3 cellular contexts compared by ENCODE assay signal in the genomic region with DNA sequence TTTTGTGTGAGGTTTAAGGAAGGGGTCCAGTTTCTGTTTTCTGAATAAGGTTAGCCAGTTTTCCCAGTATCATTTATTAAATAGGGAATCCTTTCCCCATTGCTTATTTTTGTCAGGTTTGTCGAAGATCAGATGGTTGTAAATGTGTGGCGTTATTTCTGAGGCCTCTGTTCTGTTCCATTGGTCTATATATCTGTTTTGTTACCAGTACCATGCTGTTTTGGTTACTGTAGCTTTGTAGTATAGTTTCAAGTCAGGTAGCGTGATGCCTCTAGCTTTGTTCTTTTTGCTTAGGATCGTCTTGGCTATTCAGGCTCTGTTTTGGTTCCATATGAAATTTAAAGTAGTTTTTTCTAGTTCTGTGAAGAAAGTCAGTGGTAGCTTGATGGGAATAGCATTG. TPM values are rescaled to one million over a fixed set of nuclear protein-coding genes. Genes with fewer than 3 reads are reported as not detected.
DNase-seq lines count a peak whose midpoint lies in the region; ATAC-seq, FAIRE-seq and TF ChIP-seq lines count a peak whose summit lies in the region.
"Not testable (repeated sequence)": the region's sequence is repeated elsewhere in the genome, so short reads cannot be mapped to it uniquely, and the experiment has no call there.
"Had no signal": no experiment of that assay in that cellular context is flagged by ENCODE, and none has a peak within 500 bp of the region (broad histone marks: within the 10 kb centered on the region; RNA-seq: fewer than 3 reads in every experiment).

No MANE protein-coding gene starts in this region.

- under 1% methylated on average over 4 of the region's 4 CpGs for WGBS in K562 (ENCODE audit: insufficient coverage, low coverage, missing lambda C conversion rate)

- TF ChIP-seq RAD21 in K562 (CRISPR knock-in tag; conservative IDR thresholded peaks at IDR 0.05 in 1 of 2, IDR thresholded peaks at IDR 0.05 in 1 of 2) = not testable (repeated sequence)

- not testable (repeated sequence) for H3K9ac ChIP-seq in K562 (ENCODE audit: insufficient read depth in 1 of 2, low read depth in 2 of 2, low read length in 2 of 2)

- H3K9me3 ChIP-seq in HEK293 (ENCODE audit: control insufficient read depth, insufficient read depth, low read depth, low read length); K562 (replicated peaks; ENCODE audit: control insufficient read depth, insufficient read depth, low read depth, low read length): not testable (repeated sequence)

- not testable (repeated sequence) for BruUV-seq in K562 (replicated peaks; lab: Mats Ljungman, UMichigan)

- not testable (repeated sequence) for TF ChIP-seq EP300 in K562 (IDR thresholded peaks at IDR 0.05; ENCODE audit: low read length)

- not testable (repeated sequence) for H3K4me2 ChIP-seq in K562 (ENCODE audit: insufficient read depth, low read length)

- ATAC-seq in K562 = not testable (repeated sequence)

- not testable (repeated sequence) for H3K4me3 ChIP-seq in HEK293 (ENCODE audit: low read depth, low read length); K562

- POLR2A ChIA-PET in HEK293 (lab: Yijun Ruan, JAX); K562 (lab: Yijun Ruan, JAX): not testable (repeated sequence)

- H3K36me3 ChIP-seq in HEK293 (ENCODE audit: control insufficient read depth in 2 of 2, insufficient read depth in 1 of 2, low read length in 2 of 2); K562 (ENCODE audit: control insufficient read depth, insufficient read depth, low read length): not testable (repeated sequence)

- H3K27ac ChIP-seq in HEK293 (ENCODE audit: extremely low read depth, low read depth, low read length); K562 (ENCODE audit: extremely low read depth, low read depth, low read length): not testable (repeated sequence)

- intact Hi-C loops in K562 (cut with micrococcal nuclease) = not testable (repeated sequence)

- not testable (repeated sequence) for DNase-seq in K562 (ENCODE audit: extremely low read depth in 1 of 4, low spot score in 3 of 4)

- not testable (repeated sequence) for H3K79me2 ChIP-seq in K562 (ENCODE audit: control insufficient read depth, insufficient read depth, low read length)

- in situ Hi-C loops in K562 (cut with MboI) = not testable (repeated sequence)

- not testable (repeated sequence) for H2AFZ ChIP-seq in K562 (ENCODE audit: low read depth, low read length)

- not testable (repeated sequence) for TF ChIP-seq CTCF in HEK293 (tag by site-specific recombination; IDR thresholded peaks at IDR 0.05); K562 (IDR thresholded peaks at IDR 0.05 in 2 of 3, conservative IDR thresholded peaks at IDR 0.05 in 1 of 3; ENCODE audit: insufficient read depth in 2 of 3, low read depth in 1 of 3, low read length in 3 of 3)

- H3K4me1 ChIP-seq in HEK293 (ENCODE audit: control insufficient read depth, insufficient read depth, low read length); K562 (replicated peaks in 1 of 2; ENCODE audit: control insufficient read depth in 2 of 2, insufficient read depth in 2 of 2, low read length in 2 of 2): not testable (repeated sequence)

- H4K20me1 ChIP-seq in K562 (replicated peaks; ENCODE audit: control insufficient read depth, insufficient read depth, low read length) = not testable (repeated sequence)

- CTCF ChIA-PET in HEK293 (lab: Yijun Ruan, JAX); K562 (lab: Yijun Ruan, JAX; ENCODE audit: low intra/inter-chr PET ratio): not testable (repeated sequence)

- H3K27me3 ChIP-seq in K562 (ENCODE audit: control insufficient read depth in 2 of 2, insufficient read depth in 2 of 2, low read length in 2 of 2) = not testable (repeated sequence)

- FAIRE-seq in K562 (lab: Jason Lieb, UNC) = not testable (repeated sequence)

- not testable (repeated sequence) for H3K9me1 ChIP-seq in K562 (ENCODE audit: control insufficient read depth, insufficient read depth, low read length)

- TF ChIP-seq POLR2A in K562 (conservative IDR thresholded peaks at IDR 0.05) = not testable (repeated sequence)

TF ChIP-seq in K562, 482 proteins besides CTCF, POLR2A, EP300 and RAD21:
- TF ChIP-seq BCOR (IDR thresholded peaks at IDR 0.05) = 0 out of 2 replicates have a peak, but pooled peaks have one; percentile 39

RNA-seq across cellular contexts. Expression of a gene that starts 39.4 kb away (rescaled TPM):
- 0.46 TPM in 1 of 2 replicates, not detected in the other for total RNA-seq in K562 (2011; cell fraction: chromatin; rRNA removed; ENCODE audit: low replicate concordance)
- 0.13 TPM in 1 of 2 replicates, not detected in the other for total RNA-seq in K562 (2011; cell fraction: nucleolus; rRNA removed)
- total RNA-seq in K562 (2011; cell fraction: nucleoplasm; rRNA removed) = 0.15 and 0.53 TPM in 2 replicates
- total RNA-seq in K562 (2014; rRNA removed) (not detected in 2 replicates), K562 (2014; rRNA removed; fragmentation: Illumina TruSeq; extraction: Trizol) (0.06 and 0.15 TPM in 2 replicates), K562 (2015; rRNA removed; fragmentation: Illumina TruSeq; extraction: Trizol) (0.07 and 0.11 TPM in 2 replicates), K562 (2021) (not detected in 2 replicates)
- polyA plus RNA-seq in K562 (2011; rRNA removed) (0.06 and 0.23 TPM in 2 replicates), K562 (2014; fragmentation: Illumina TruSeq; extraction: Trizol) (0.09 TPM in 1 of 2 replicates, not detected in the other), K562 (2014; fragmentation: Nextera tagmentation; extraction: Ambion mirVana) (under 1 TPM in 1 of 2 experiments, not detected in 1; 0.08 TPM), K562 (2014; rRNA removed) (0.16 TPM in 1 of 2 replicates, not detected in the other)
- polyA plus RNA-seq in K562 (2011; cell fraction: cytosol; rRNA removed) = 0.01 TPM in 1 of 2 replicates, not detected in the other
- polyA plus RNA-seq in K562 (2011; cell fraction: nucleus; rRNA removed) = 0.17 and 0.28 TPM in 2 replicates
- polyA plus RNA-seq in K562 (2012) = 0.10 and 0.22 TPM in 2 replicates
- 0.18 and 0.36 TPM in 2 replicates for polyA minus RNA-seq in K562 (2011; rRNA and poly(A)+ RNA removed)
- polyA minus RNA-seq in K562 (2011; cell fraction: cytosol; rRNA and poly(A)+ RNA removed) = not detected in 2 replicates
- 0.22 TPM in 1 of 2 replicates, not detected in the other for polyA minus RNA-seq in K562 (2011; cell fraction: nucleus; rRNA and poly(A)+ RNA removed)
- polyA plus RNA-seq: CD14-positive monocyte had no signal

RNA-seq across cellular contexts. Expression of a gene that starts 48.8 kb away (rescaled TPM):
- total RNA-seq in K562 (2011; cell fraction: chromatin; rRNA removed; ENCODE audit: low replicate concordance) = 34.0 and 121 TPM in 2 replicates
- 13.8 and 21.3 TPM in 2 replicates for total RNA-seq in K562 (2011; cell fraction: nucleolus; rRNA removed)
- total RNA-seq in K562 (2011; cell fraction: nucleoplasm; rRNA removed) = 35.2 and 46.0 TPM in 2 replicates
- total RNA-seq in K562 (2014; rRNA removed) (46.2 and 47.3 TPM in 2 replicates), K562 (2014; rRNA removed; fragmentation: Illumina TruSeq; extraction: Trizol) (63.8 and 67.1 TPM in 2 replicates), K562 (2015; rRNA removed; fragmentation: Illumina TruSeq; extraction: Trizol) (60.7 and 63.1 TPM in 2 replicates), K562 (2021) (50.1 and 52.0 TPM in 2 replicates)
- polyA plus RNA-seq in K562 (2011; rRNA removed) (51.3 and 62.9 TPM in 2 replicates), K562 (2014; fragmentation: Illumina TruSeq; extraction: Trizol) (50.1 and 59.4 TPM in 2 replicates), K562 (2014; fragmentation: Nextera tagmentation; extraction: Ambion mirVana) (10 to 100 TPM in 1 of 2 experiments, 1 to 10 TPM in 1; 8.8 to 13.7 TPM), K562 (2014; rRNA removed) (61.4 and 61.9 TPM in 2 replicates)
- 11.7 and 23.8 TPM in 2 replicates for polyA plus RNA-seq in K562 (2011; cell fraction: cytosol; rRNA removed)
- 22.8 and 41.5 TPM in 2 replicates for polyA plus RNA-seq in K562 (2011; cell fraction: nucleus; rRNA removed)
- 46.0 and 52.0 TPM in 2 replicates for polyA plus RNA-seq in K562 (2012)
- polyA minus RNA-seq in K562 (2011; rRNA and poly(A)+ RNA removed) = 65.9 and 81.4 TPM in 2 replicates
- 25.4 and 26.0 TPM in 2 replicates for polyA minus RNA-seq in K562 (2011; cell fraction: cytosol; rRNA and poly(A)+ RNA removed)
- polyA minus RNA-seq in K562 (2011; cell fraction: nucleus; rRNA and poly(A)+ RNA removed) = 40.8 and 69.0 TPM in 2 replicates
